Comparison of ENCODE assay signal across 20 cellular contexts in genomic region chr2:14420851-14421250, GRCh38.
DNase-seq lines count a peak whose midpoint lies in the region; ATAC-seq and TF ChIP-seq lines count a peak whose summit lies in the region.
"Had no signal": no experiment of that assay in that cellular context is flagged by ENCODE, and none has a peak within 500 bp of the region (broad histone marks: within the 10 kb centered on the region; RNA-seq: fewer than 3 reads in every experiment).

No MANE protein-coding gene starts in this region.

- no peak overlapping the region for H3K4me3 ChIP-seq in psoas muscle
- H3K4me3 ChIP-seq: BLaER1, gastrocnemius medialis, Peyer's patch, uterus had no signal

- no peak for TF ChIP-seq CTCF in psoas muscle (IDR thresholded peaks at IDR 0.05)

- H3K4me1 ChIP-seq in psoas muscle: no peaks in the 10 kb centered on the region
- H3K4me1 ChIP-seq: BLaER1, gastrocnemius medialis, uterus had no signal

- H3K27ac ChIP-seq in psoas muscle: no peak overlapping the region
- H3K27ac ChIP-seq: BLaER1, gastrocnemius medialis, Peyer's patch, uterus had no signal

- WGBS in psoas muscle, 3 donors: 89 to 93% (median 90%) methylated on average over 5 of the region's 5 CpGs

- H3K36me3 ChIP-seq in psoas muscle (ENCODE audit: insufficient read depth in 1 of 2, low read depth in 1 of 2): no peaks in the 10 kb centered on the region
- H3K36me3 ChIP-seq: BLaER1, gastrocnemius medialis, Peyer's patch, uterus had no signal

- peak; percentile 15 for DNase-seq in GM04503 (ENCODE audit: low read depth)
- DNase-seq in astrocyte of the hippocampus (ENCODE audit: low read depth, low spot score): peak; percentile 53
- peak; percentile 18 for DNase-seq in non-pigmented ciliary epithelial cell (ENCODE audit: low read depth)
- no peak for DNase-seq in HT-29 (ENCODE audit: low spot score)
- DNase-seq in LoVo (ENCODE audit: low spot score): no peak
- DNase-seq in psoas muscle: no peak
- no peak for DNase-seq in left colon
- DNase-seq: activated CD4-positive, alpha-beta T cell treated with anti-CD3 and anti-CD28 coated beads, Interleukin-2, amount 10 ng/mL, durations not matched to agents 7 days and 5 days; activated T-cell treated with anti-CD3 and anti-CD28 coated beads, Interleukin-2, amount 50 U/mL, for 48 hours; amygdala; DMS79 treated with DMSO at 0.1 percent for 48 hours; gastrocnemius medialis; NCI-H510A; Peyer's patch; stimulated activated CD4-positive, alpha-beta T cell treated with anti-CD3 and anti-CD28 coated beads, Interleukin-4, amount 100 ng/mL, for 24 hours; T-helper 2 cell; uterus had no signal

- intact Hi-C loops in psoas muscle (cut with DNase I) (no loop called here), left colon (cut with DNase I, micrococcal nuclease) (no loop called here)

- H3K9me3 ChIP-seq in psoas muscle: no peaks in the 10 kb centered on the region
- H3K9me3 ChIP-seq: BLaER1, gastrocnemius medialis, Peyer's patch, uterus had no signal

- H3K27me3 ChIP-seq in psoas muscle (ENCODE audit: insufficient read depth in 3 of 3, low read length in 2 of 3): no peaks in the 10 kb centered on the region
- H3K27me3 ChIP-seq: BLaER1, gastrocnemius medialis, Peyer's patch, uterus had no signal

- ATAC-seq in HG03039 (IDR thresholded peaks at IDR 0.05; ENCODE audit: unreplicated experiment): peak; percentile 52
- no peak for ATAC-seq in psoas muscle
- no peak for ATAC-seq in left colon
- ATAC-seq: gastrocnemius medialis; stimulated activated effector memory CD8-positive, alpha-beta T cell treated with anti-CD3 and anti-CD28 coated beads, Interleukin-12 subunit alpha, Interleukin-12 subunit beta, amount 100 ng/mL, for 72 hours had no signal

Comparison
In these comparisons a context has a peak if more than half of its experiments do, and no peak if none do; other contexts are left out.
1. DNase-seq: peak in GM04503 (single experiment), astrocyte of the hippocampus (single experiment) and non-pigmented ciliary epithelial cell (single experiment); none in HT-29 (single experiment), LoVo (single experiment), psoas muscle (0 of 2) and left colon (0 of 2).